In the genomic region with DNA sequence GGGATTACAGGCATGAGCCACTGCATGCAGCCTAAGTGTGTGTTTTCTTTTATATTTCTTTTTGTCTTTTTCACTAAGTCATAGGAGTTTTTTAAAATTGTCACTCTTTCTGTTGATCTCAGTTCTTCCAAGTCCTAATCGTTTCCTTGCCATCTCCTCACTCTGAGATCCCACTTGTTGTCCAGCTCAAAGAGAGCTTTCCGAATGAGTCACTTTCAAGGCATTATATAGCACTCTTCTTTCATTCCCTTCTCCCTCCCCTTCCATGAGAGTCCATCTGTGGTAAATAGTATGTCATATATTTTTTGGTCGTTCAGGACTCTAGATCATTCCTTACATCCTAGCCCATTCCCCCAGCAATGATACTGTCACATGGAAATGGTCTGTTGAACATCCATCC, we compare ENCODE assay signal across 1 cellular context.
TF ChIP-seq lines count a peak whose summit lies in the region.

No MANE protein-coding gene starts in this region.

TF ChIP-seq in IMR-90, 13 proteins besides CTCF, POLR2A, EP300 and RAD21 (continued from another document):
- no peak for TF ChIP-seq RCOR1 (IDR thresholded peaks at IDR 0.05; ENCODE audit: insufficient replicate concordance, low read length)
- TF ChIP-seq MAFK (IDR thresholded peaks at IDR 0.05; ENCODE audit: low read depth, low read length), result no peak
- TF ChIP-seq MXI1 (IDR thresholded peaks at IDR 0.05; ENCODE audit: borderline replicate concordance, low read depth, low read length), result no peak
- TF ChIP-seq CEBPB (IDR thresholded peaks at IDR 0.05; ENCODE audit: low read depth, low read length), result no peak
- TF ChIP-seq SMC3 (IDR thresholded peaks at IDR 0.05; ENCODE audit: low read depth, low read length), result no peak
- TF ChIP-seq NFE2L2 (IDR thresholded peaks at IDR 0.05; ENCODE audit: low read depth, low read length), result no peak
- no peak for TF ChIP-seq RFX5 (IDR thresholded peaks at IDR 0.05; ENCODE audit: low read depth, low read length)
